1 cellular context compared by ENCODE assay signal in the genomic region with DNA sequence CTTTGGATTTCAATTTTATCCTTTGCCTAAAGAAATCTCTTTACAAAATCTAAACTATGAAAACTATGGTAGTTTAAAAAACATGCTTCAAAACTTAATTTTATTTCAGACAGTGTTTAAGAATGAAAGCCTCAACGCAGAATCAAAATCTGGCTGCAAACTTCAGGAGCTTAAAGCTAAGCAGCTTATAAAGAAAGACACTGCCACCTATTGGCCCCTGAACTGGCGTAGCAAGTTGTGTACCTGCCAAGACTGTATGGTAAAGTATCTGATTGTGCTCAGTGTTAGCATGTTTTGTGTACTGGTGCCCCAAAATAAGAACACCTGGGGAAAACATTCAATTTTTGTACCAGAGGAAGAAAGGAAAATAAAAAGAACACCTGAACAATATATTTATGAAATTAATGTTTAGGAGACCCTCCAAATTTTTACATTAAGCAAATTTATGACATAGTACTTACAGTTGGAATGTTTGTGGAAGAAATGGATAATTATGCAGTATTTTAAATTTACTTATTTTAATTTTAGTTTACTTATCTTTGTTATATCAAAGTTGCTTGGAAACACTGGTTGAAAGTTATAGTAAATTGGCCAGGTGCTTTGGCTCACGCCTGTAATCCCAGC.
TF ChIP-seq lines count a peak whose summit lies in the region.

No MANE protein-coding gene starts in this region.

TF ChIP-seq in GM12878, 131 proteins besides CTCF, POLR2A, EP300 and RAD21:
- TF ChIP-seq, protein P1, sequence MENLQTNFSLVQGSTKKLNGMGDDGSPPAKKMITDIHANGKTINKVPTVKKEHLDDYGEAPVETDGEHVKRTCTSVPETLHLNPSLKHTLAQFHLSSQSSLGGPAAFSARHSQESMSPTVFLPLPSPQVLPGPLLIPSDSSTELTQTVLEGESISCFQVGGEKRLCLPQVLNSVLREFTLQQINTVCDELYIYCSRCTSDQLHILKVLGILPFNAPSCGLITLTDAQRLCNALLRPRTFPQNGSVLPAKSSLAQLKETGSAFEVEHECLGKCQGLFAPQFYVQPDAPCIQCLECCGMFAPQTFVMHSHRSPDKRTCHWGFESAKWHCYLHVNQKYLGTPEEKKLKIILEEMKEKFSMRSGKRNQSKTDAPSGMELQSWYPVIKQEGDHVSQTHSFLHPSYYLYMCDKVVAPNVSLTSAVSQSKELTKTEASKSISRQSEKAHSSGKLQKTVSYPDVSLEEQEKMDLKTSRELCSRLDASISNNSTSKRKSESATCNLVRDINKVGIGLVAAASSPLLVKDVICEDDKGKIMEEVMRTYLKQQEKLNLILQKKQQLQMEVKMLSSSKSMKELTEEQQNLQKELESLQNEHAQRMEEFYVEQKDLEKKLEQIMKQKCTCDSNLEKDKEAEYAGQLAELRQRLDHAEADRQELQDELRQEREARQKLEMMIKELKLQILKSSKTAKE (IDR thresholded peaks at IDR 0.05; ENCODE audit: low read depth, poor library complexity, severe bottlenecking), result peak; percentile 22
- TF ChIP-seq SMC3 (IDR thresholded peaks at IDR 0.05; ENCODE audit: borderline replicate concordance, low read length) (peak; percentile 55; the same call in 1 of the 2 replicates), SMARCA5 (IDR thresholded peaks at IDR 0.05) (peak; percentile 57; the same call in 1 of the 2 replicates), NR2F1 (conservative IDR thresholded peaks at IDR 0.05) (no peak), RB1 (IDR thresholded peaks at IDR 0.05; ENCODE audit: borderline replicate concordance) (peak; percentile 28; the same call in 1 of the 2 replicates)
- TF ChIP-seq, protein P2, sequence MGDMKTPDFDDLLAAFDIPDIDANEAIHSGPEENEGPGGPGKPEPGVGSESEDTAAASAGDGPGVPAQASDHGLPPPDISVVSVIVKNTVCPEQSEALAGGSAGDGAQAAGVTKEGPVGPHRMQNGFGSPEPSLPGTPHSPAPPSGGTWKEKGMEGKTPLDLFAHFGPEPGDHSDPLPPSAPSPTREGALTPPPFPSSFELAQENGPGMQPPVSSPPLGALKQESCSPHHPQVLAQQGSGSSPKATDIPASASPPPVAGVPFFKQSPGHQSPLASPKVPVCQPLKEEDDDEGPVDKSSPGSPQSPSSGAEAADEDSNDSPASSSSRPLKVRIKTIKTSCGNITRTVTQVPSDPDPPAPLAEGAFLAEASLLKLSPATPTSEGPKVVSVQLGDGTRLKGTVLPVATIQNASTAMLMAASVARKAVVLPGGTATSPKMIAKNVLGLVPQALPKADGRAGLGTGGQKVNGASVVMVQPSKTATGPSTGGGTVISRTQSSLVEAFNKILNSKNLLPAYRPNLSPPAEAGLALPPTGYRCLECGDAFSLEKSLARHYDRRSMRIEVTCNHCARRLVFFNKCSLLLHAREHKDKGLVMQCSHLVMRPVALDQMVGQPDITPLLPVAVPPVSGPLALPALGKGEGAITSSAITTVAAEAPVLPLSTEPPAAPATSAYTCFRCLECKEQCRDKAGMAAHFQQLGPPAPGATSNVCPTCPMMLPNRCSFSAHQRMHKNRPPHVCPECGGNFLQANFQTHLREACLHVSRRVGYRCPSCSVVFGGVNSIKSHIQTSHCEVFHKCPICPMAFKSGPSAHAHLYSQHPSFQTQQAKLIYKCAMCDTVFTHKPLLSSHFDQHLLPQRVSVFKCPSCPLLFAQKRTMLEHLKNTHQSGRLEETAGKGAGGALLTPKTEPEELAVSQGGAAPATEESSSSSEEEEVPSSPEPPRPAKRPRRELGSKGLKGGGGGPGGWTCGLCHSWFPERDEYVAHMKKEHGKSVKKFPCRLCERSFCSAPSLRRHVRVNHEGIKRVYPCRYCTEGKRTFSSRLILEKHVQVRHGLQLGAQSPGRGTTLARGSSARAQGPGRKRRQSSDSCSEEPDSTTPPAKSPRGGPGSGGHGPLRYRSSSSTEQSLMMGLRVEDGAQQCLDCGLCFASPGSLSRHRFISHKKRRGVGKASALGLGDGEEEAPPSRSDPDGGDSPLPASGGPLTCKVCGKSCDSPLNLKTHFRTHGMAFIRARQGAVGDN (IDR thresholded peaks at IDR 0.05), result no peak
